8 cellular contexts compared by ENCODE assay signal in genomic region chr13:77565635-77566034, GRCh38. TPM values are rescaled to one million over a fixed set of nuclear protein-coding genes. Genes with fewer than 3 reads are reported as not detected.
DNase-seq lines count a peak whose midpoint lies in the region; ATAC-seq and TF ChIP-seq lines count a peak whose summit lies in the region.

No MANE protein-coding gene starts in this region.

- H3K4me1 ChIP-seq in ascending aorta: no peaks in the 10 kb centered on the region
- no peaks in the 10 kb centered on the region for H3K4me1 ChIP-seq in left lung

- H3K9me3 ChIP-seq in ascending aorta: no peaks in the 10 kb centered on the region
- H3K9me3 ChIP-seq in left lung: no peaks in the 10 kb centered on the region

- no peaks in the 10 kb centered on the region for H3K27me3 ChIP-seq in ascending aorta
- no peaks in the 10 kb centered on the region for H3K27me3 ChIP-seq in left lung

- intact Hi-C loops in ascending aorta (cut with DNase I): no loop called here
- intact Hi-C loops in left lung (cut with DNase I): no loop called here

- H3K36me3 ChIP-seq in ascending aorta: no peaks in the 10 kb centered on the region
- H3K36me3 ChIP-seq in left lung: no peaks in the 10 kb centered on the region

- H3K27ac ChIP-seq in ascending aorta (no peak overlapping the region), left lung (no peak overlapping the region)

- H3K4me3 ChIP-seq in ascending aorta: no peak overlapping the region
- no peak overlapping the region for H3K4me3 ChIP-seq in left lung

- peak in 2 of 3 experiments; percentile 5 to 16 for TF ChIP-seq CTCF in ascending aorta (IDR thresholded peaks at IDR 0.05)
- TF ChIP-seq CTCF in left lung (IDR thresholded peaks at IDR 0.05): peak in 1 of 2 donors; percentile 21

- peak; percentile 79 for ATAC-seq in left lung

- DNase-seq in DMS 273 (lab: John Stamatoyannopoulos, UW; ENCODE audit: unreplicated experiment): peak; percentile 63
- DNase-seq in DMS 273 treated with DMSO at 0.1 percent for 48 hours (lab: John Stamatoyannopoulos, UW): no peak
- peak; percentile 34 for DNase-seq in HCEC 1CT
- peak; percentile 61 for DNase-seq in NCI-H1092 treated with DMSO at 0.1 percent for 48 hours (lab: John Stamatoyannopoulos, UW)
- DNase-seq in ascending aorta (ENCODE audit: low spot score in 2 of 2): no peak
- DNase-seq in left lung: no peak
- DNase-seq in activated effector memory CD4-positive, alpha-beta T cell treated with anti-CD3 and anti-CD28 coated beads, Interleukin-2, amount 50 U/mL, for 16 hours: no peak
- DNase-seq in activated CD4-positive, CD25-positive, alpha-beta regulatory T cell treated with anti-CD3 and anti-CD28 coated beads, Interleukin-2, amount 50 U/mL, for 72 hours: no peak

RNA-seq across cellular contexts. Expression of gene SCEL, which starts 30.1 kb away (rescaled TPM):
- total RNA-seq in ascending aorta: not detected
- 100 to 1,000 TPM in 1 of 2 donors, 10 to 100 TPM in 1; 53.0 to 166 TPM for total RNA-seq in left lung

Comparison
In these comparisons a context has a peak if more than half of its experiments do, and no peak if none do; other contexts are left out.
1. DNase-seq: peak in DMS 273 (single experiment), HCEC 1CT (single experiment) and NCI-H1092 treated with DMSO at 0.1 percent for 48 hours (single experiment); none in DMS 273 treated with DMSO at 0.1 percent for 48 hours (single experiment), ascending aorta (0 of 2), left lung (0 of 2), activated effector memory CD4-positive, alpha-beta T cell treated with anti-CD3 and anti-CD28 coated beads, Interleukin-2, amount 50 U/mL, for 16 hours (single experiment) and activated CD4-positive, CD25-positive, alpha-beta regulatory T cell treated with anti-CD3 and anti-CD28 coated beads, Interleukin-2, amount 50 U/mL, for 72 hours (single experiment).
2. RNA of gene SCEL, which starts 30.1 kb away (total RNA-seq): 53.0 to 166 TPM in left lung; not detected in ascending aorta (single experiment); every median in the first group is over 10 times any median in the second.